11 cellular contexts compared by ENCODE assay signal in the genomic region with DNA sequence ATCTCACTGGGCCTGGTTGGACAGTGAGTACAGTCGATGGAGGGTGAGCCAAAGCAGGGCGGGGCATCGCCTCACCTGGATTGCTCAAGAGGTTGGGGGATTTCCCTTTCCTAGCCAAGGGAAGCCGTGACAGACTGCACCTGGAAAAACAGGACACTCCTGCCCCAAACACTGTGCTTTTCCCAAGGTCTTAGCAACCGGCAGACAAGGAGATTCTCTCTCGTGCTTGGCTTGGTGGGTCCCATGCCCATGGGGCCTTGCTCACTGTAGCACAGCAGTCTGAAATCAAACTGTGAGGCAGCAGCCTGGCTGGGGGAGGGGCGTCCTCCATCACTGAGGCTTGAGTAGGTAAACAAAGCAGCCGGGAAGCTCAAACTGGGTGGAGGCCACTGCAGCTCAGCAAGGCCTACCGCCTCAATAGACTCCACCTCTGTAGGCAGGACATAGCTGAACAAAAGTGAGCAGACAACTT. TPM values are rescaled to one million over a fixed set of nuclear protein-coding genes. Genes with fewer than 3 reads are reported as not detected.
DNase-seq lines count a peak whose midpoint lies in the region; ATAC-seq and TF ChIP-seq lines count a peak whose summit lies in the region.
"Had no signal": no experiment of that assay in that cellular context is flagged by ENCODE, and none has a peak within 500 bp of the region (broad histone marks: within the 10 kb centered on the region; RNA-seq: fewer than 3 reads in every experiment).

No MANE protein-coding gene starts in this region.

- no peaks in the 10 kb centered on the region for H3K27me3 ChIP-seq in tibial artery

- no peak overlapping the region for H3K4me3 ChIP-seq in tibial artery

- no peak for ATAC-seq in activated CD8-positive, alpha-beta T cell treated with anti-CD3 and anti-CD28 coated beads for 36 hours
- ATAC-seq in left colon = peak; percentile 93
- no peak for ATAC-seq in activated CD8-positive, alpha-beta memory T cell treated with anti-CD3 and anti-CD28 coated beads, Interleukin-2, amount 10 ng/mL, durations not matched to agents 7 days and 5 days

- peaks cover 0 to 7% (median 0%) of the 10 kb centered on the region in 3 donors for H3K36me3 ChIP-seq in tibial artery

- peak overlapping the region; percentile 51 for H3K27ac Mint-ChIP-seq in activated CD8-positive, alpha-beta T cell treated with anti-CD3 and anti-CD28 coated beads for 36 hours
- H3K27ac Mint-ChIP-seq in activated CD8-positive, alpha-beta memory T cell treated with anti-CD3 and anti-CD28 coated beads, Interleukin-2, amount 10 ng/mL, durations not matched to agents 7 days and 5 days = no peak overlapping the region

- H3K36me3 Mint-ChIP-seq in activated CD8-positive, alpha-beta T cell treated with anti-CD3 and anti-CD28 coated beads for 36 hours (ENCODE audit: low read depth) = peaks cover 11% of the 10 kb centered on the region
- H3K36me3 Mint-ChIP-seq in activated CD8-positive, alpha-beta memory T cell treated with anti-CD3 and anti-CD28 coated beads, Interleukin-2, amount 10 ng/mL, durations not matched to agents 7 days and 5 days = peaks cover 6% of the 10 kb centered on the region

- POLR2A ChIA-PET in activated CD8-positive, alpha-beta T cell treated with anti-CD3 and anti-CD28 coated beads for 36 hours (lab: Charles Lee) = no interaction called here

- TF ChIP-seq CTCF in activated CD8-positive, alpha-beta T cell treated with anti-CD3 and anti-CD28 coated beads for 36 hours (IDR thresholded peaks at IDR 0.05) = no peak
- no peak for TF ChIP-seq CTCF in tibial artery (IDR thresholded peaks at IDR 0.05)

- no peaks in the 10 kb centered on the region for H3K9me3 ChIP-seq in tibial artery

- intact Hi-C loops in activated CD8-positive, alpha-beta T cell treated with anti-CD3 and anti-CD28 coated beads for 36 hours (cut with micrococcal nuclease) = no loop called here
- intact Hi-C loops in left colon (cut with DNase I, micrococcal nuclease) = no loop called here
- intact Hi-C loops in tibial artery (cut with DNase I; ENCODE audit: low total_unique reads) = no loop called here

- peaks cover 0 to 5% (median 0%) of the 10 kb centered on the region in 4 donors for H3K4me1 ChIP-seq in tibial artery

- peak; percentile 8 to 63 (median 43) for DNase-seq in stimulated activated naive CD4-positive, alpha-beta T cell (lab: John Stamatoyannopoulos, UW)
- DNase-seq in stimulated activated naive CD4-positive, alpha-beta T cell treated with Interleukin-2 at 50 U/mL for 16 hours (lab: John Stamatoyannopoulos, UW) = no peak
- peak; percentile 30 for DNase-seq in activated CD8-positive, alpha-beta T cell treated with anti-CD3 and anti-CD28 coated beads for 36 hours
- DNase-seq in left colon (peak; percentile 76 to 79), NCI-H1436 treated with DMSO at 0.1 percent for 48 hours (lab: John Stamatoyannopoulos, UW) (no peak), COR-L47 (lab: John Stamatoyannopoulos, UW) (no peak), tibial artery (no peak)
- no peak for DNase-seq in activated CD8-positive, alpha-beta memory T cell treated with anti-CD3 and anti-CD28 coated beads, Interleukin-2, amount 10 ng/mL, durations not matched to agents 7 days and 5 days
- DNase-seq: substantia nigra, SW 1271 had no signal

- H3K9me3 Mint-ChIP-seq in activated CD8-positive, alpha-beta T cell treated with anti-CD3 and anti-CD28 coated beads for 36 hours = peaks cover 9% of the 10 kb centered on the region
- H3K9me3 Mint-ChIP-seq in activated CD8-positive, alpha-beta memory T cell treated with anti-CD3 and anti-CD28 coated beads, Interleukin-2, amount 10 ng/mL, durations not matched to agents 7 days and 5 days (ENCODE audit: low read depth) = no peaks in the 10 kb centered on the region

- H3K4me1 Mint-ChIP-seq in activated CD8-positive, alpha-beta T cell treated with anti-CD3 and anti-CD28 coated beads for 36 hours (ENCODE audit: low read depth) = peaks cover 42% of the 10 kb centered on the region
- H3K4me1 Mint-ChIP-seq in activated CD8-positive, alpha-beta memory T cell treated with anti-CD3 and anti-CD28 coated beads, Interleukin-2, amount 10 ng/mL, durations not matched to agents 7 days and 5 days = peaks cover 17% of the 10 kb centered on the region

- no peak overlapping the region for H3K4me3 Mint-ChIP-seq in activated CD8-positive, alpha-beta T cell treated with anti-CD3 and anti-CD28 coated beads for 36 hours
- H3K4me3 Mint-ChIP-seq in activated CD8-positive, alpha-beta memory T cell treated with anti-CD3 and anti-CD28 coated beads, Interleukin-2, amount 10 ng/mL, durations not matched to agents 7 days and 5 days = no peak overlapping the region

- no peak overlapping the region for H3K27ac ChIP-seq in tibial artery

- H3K27me3 Mint-ChIP-seq in activated CD8-positive, alpha-beta T cell treated with anti-CD3 and anti-CD28 coated beads for 36 hours = no peaks in the 10 kb centered on the region
- no peaks in the 10 kb centered on the region for H3K27me3 Mint-ChIP-seq in activated CD8-positive, alpha-beta memory T cell treated with anti-CD3 and anti-CD28 coated beads, Interleukin-2, amount 10 ng/mL, durations not matched to agents 7 days and 5 days

- CTCF ChIA-PET in activated CD8-positive, alpha-beta T cell treated with anti-CD3 and anti-CD28 coated beads for 36 hours (lab: Charles Lee) = interaction anchor here (0.8 to 8.9 kb wide), 6 partner anchors 9 to 429 kb away, joined by 3 to 90 read pairs (median 13); a partner anchor contains a TSS
- CTCF ChIA-PET in activated CD8-positive, alpha-beta memory T cell treated with anti-CD3 and anti-CD28 coated beads, Interleukin-2, amount 10 ng/mL, durations not matched to agents 7 days and 5 days (lab: Charles Lee) = interaction anchor here (0.9 to 1.5 kb wide), 7 partner anchors 14 to 429 kb away, joined by 3 to 4 read pairs (median 3); no protein-coding TSS in a partner anchor

RNA-seq across cellular contexts. Expression of a gene that starts 11.3 kb away (rescaled TPM):
- not detected for total RNA-seq in activated CD8-positive, alpha-beta T cell treated with anti-CD3 and anti-CD28 coated beads for 36 hours
- not detected for total RNA-seq in left colon
- total RNA-seq in activated CD8-positive, alpha-beta memory T cell treated with anti-CD3 and anti-CD28 coated beads, Interleukin-2, amount 10 ng/mL, durations not matched to agents 7 days and 5 days = not detected
- total RNA-seq: omental fat pad had no signal

RNA-seq across cellular contexts. Expression of a gene that starts 12.1 kb away (rescaled TPM):
- 10 to 100 TPM; 17.8 to 19.5 TPM for total RNA-seq in activated CD8-positive, alpha-beta T cell treated with anti-CD3 and anti-CD28 coated beads for 36 hours
- total RNA-seq in left colon = 10 to 100 TPM; 22.9 to 24.1 TPM
- total RNA-seq in activated CD8-positive, alpha-beta memory T cell treated with anti-CD3 and anti-CD28 coated beads, Interleukin-2, amount 10 ng/mL, durations not matched to agents 7 days and 5 days = 10 to 100 TPM; 20.9 to 23.8 TPM

Comparison
In these comparisons a context has a peak if more than half of its experiments do, and no peak if none do; other contexts are left out.
1. DNase-seq: peak in stimulated activated naive CD4-positive, alpha-beta T cell (6 of 6), activated CD8-positive, alpha-beta T cell treated with anti-CD3 and anti-CD28 coated beads for 36 hours (single experiment) and left colon (2 of 2); none in stimulated activated naive CD4-positive, alpha-beta T cell treated with Interleukin-2 at 50 U/mL for 16 hours (single experiment), activated CD8-positive, alpha-beta memory T cell treated with anti-CD3 and anti-CD28 coated beads, Interleukin-2, amount 10 ng/mL, durations not matched to agents 7 days and 5 days (single experiment), NCI-H1436 treated with DMSO at 0.1 percent for 48 hours (single experiment), COR-L47 (single experiment) and tibial artery (0 of 2).